ENCODE assay signal across 30 cellular contexts in the genomic region with DNA sequence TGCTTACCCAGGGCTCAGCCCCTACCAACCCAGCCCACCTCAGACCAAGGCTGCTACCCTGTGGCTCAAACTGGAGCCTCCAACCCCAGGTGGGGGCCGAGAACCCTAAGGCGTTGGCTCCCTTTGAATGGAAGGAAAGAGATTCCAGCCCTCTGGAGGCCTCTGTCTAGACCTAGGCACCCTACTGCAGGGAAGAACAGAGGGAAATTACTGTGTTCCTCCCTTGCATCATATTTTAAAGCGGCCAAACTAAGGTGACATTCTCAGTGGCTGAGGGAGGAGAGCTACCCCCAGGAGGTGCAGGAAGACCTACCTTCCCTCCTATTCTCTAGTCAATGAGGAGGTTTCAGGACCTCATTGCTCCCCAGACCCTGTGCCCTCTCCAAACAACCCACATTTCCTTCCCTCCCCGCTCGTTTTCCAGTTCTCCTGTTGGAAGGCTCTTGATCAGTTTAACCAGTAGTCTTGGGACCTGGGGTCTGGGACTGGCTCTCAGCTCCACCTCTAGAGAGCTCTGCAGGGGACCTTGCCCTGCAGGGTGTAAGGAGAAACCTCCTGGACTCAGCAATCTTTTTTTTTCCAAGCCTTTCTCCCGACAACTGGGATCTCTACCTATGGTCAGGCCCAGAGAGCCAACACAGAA. TPM values are rescaled to one million over a fixed set of nuclear protein-coding genes. Genes with fewer than 3 reads are reported as not detected.
DNase-seq lines count a peak whose midpoint lies in the region; ATAC-seq, FAIRE-seq and TF ChIP-seq lines count a peak whose summit lies in the region.
"Had no signal": no experiment of that assay in that cellular context is flagged by ENCODE, and none has a peak within 500 bp of the region (broad histone marks: within the 10 kb centered on the region; RNA-seq: fewer than 3 reads in every experiment).

No MANE protein-coding gene starts in this region.

- POLR2A ChIA-PET in IMR-90 (lab: Charles Lee; ENCODE audit: unreplicated experiment): no interaction called here
- POLR2A ChIA-PET in activated CD8-positive, alpha-beta T cell treated with anti-CD3 and anti-CD28 coated beads, Interleukin-2, amount 10 ng/mL, durations not matched to agents 7 days and 5 days (lab: Charles Lee): interaction anchor here (0.6 kb wide), 1 partner anchor 101 kb away, joined by 3 read pairs; no protein-coding TSS in a partner anchor

- H3K18ac ChIP-seq in IMR-90 (ENCODE audit: low read depth, low read length): no peak overlapping the region

- no CpG with 5 or more reads among the region's 6 CpGs for WGBS in IMR-90 (ENCODE audit: extremely low coverage in 2 of 2, insufficient read length in 1 of 2), 2 experiments

- no peak overlapping the region for H2BK120ac ChIP-seq in IMR-90 (ENCODE audit: low read depth, low read length)

- no peaks in the 10 kb centered on the region for H3K36me3 ChIP-seq in IMR-90 (ENCODE audit: control insufficient read depth, insufficient read depth, low read length)
- H3K36me3 ChIP-seq in colonic mucosa: no peaks in the 10 kb centered on the region
- H3K36me3 ChIP-seq: ascending aorta, left lung, spleen had no signal

- peak overlapping the region; percentile 86 for H3K27ac Mint-ChIP-seq in mesothelial cell of epicardium
- H3K27ac Mint-ChIP-seq in activated CD8-positive, alpha-beta T cell treated with anti-CD3 and anti-CD28 coated beads, Interleukin-2, amount 10 ng/mL, durations not matched to agents 7 days and 5 days: no peak overlapping the region
- H3K27ac Mint-ChIP-seq: activated naive CD8-positive, alpha-beta T cell treated with anti-CD3 and anti-CD28 coated beads for 36 hours; dendritic cell treated with granulocyte-macrophage colony-stimulating factor and Interleukin-4, amounts not matched to agents 40 ng/mL and 50 ng/mL, for 4 days had no signal

- H3K4me1 ChIP-seq in IMR-90 (ENCODE audit: control insufficient read depth, insufficient read depth, low read length) (no peaks in the 10 kb centered on the region; the same call in 1 of the 2 replicates), colonic mucosa (peaks cover 13% of the 10 kb centered on the region)

- H3K4me1 Mint-ChIP-seq in mesothelial cell of epicardium: peaks cover 70% of the 10 kb centered on the region
- peaks cover 37% of the 10 kb centered on the region for H3K4me1 Mint-ChIP-seq in activated CD8-positive, alpha-beta T cell treated with anti-CD3 and anti-CD28 coated beads, Interleukin-2, amount 10 ng/mL, durations not matched to agents 7 days and 5 days (ENCODE audit: low read depth)

- no peak overlapping the region for H3K4ac ChIP-seq in IMR-90 (ENCODE audit: low read depth, low read length)

- no peak overlapping the region for H4K91ac ChIP-seq in IMR-90 (ENCODE audit: insufficient read depth, low read depth, low read length)

- peak; percentile 37 for FAIRE-seq in urothelium cell line (lab: Jason Lieb, UNC)
- FAIRE-seq: D721Med, frontal cortex, GM12891, RCC 7860 had no signal

- H2BK15ac ChIP-seq in IMR-90 (ENCODE audit: low read depth, low read length): no peak overlapping the region

- H3K79me1 ChIP-seq in IMR-90 (ENCODE audit: low read depth in 1 of 2, low read length in 2 of 2): no peaks in the 10 kb centered on the region

- peaks cover 18% of the 10 kb centered on the region for H3K36me3 Mint-ChIP-seq in mesothelial cell of epicardium
- H3K36me3 Mint-ChIP-seq in activated CD8-positive, alpha-beta T cell treated with anti-CD3 and anti-CD28 coated beads, Interleukin-2, amount 10 ng/mL, durations not matched to agents 7 days and 5 days (ENCODE audit: low read depth): no peaks in the 10 kb centered on the region
- H3K36me3 Mint-ChIP-seq: activated naive CD8-positive, alpha-beta T cell treated with anti-CD3 and anti-CD28 coated beads for 36 hours; naive B cell had no signal

- H3K9ac ChIP-seq in IMR-90 (ENCODE audit: low read depth, low read length) (no peak overlapping the region), colonic mucosa (ENCODE audit: low read depth in 2 of 2, low read length in 2 of 2) (peak overlapping the region; percentile 51 to 74)

- H2AK5ac ChIP-seq in IMR-90 (ENCODE audit: low read depth, low read length): no peak overlapping the region

- intact Hi-C loops in IMR-90 (cut with micrococcal nuclease): no loop called here
- intact Hi-C loops in colonic mucosa (cut with DNase I): loop anchor here (10.0 kb wide), 1 partner anchor 476 kb away; no protein-coding TSS in a partner anchor

- H2BK5ac ChIP-seq in IMR-90 (ENCODE audit: low read depth, low read length, poor library complexity, severe bottlenecking): no peak overlapping the region

- peak overlapping the region; percentile 47 for H3K4me3 Mint-ChIP-seq in mesothelial cell of epicardium
- no peak overlapping the region for H3K4me3 Mint-ChIP-seq in activated CD8-positive, alpha-beta T cell treated with anti-CD3 and anti-CD28 coated beads, Interleukin-2, amount 10 ng/mL, durations not matched to agents 7 days and 5 days
- H3K4me3 Mint-ChIP-seq: activated naive CD8-positive, alpha-beta T cell treated with anti-CD3 and anti-CD28 coated beads for 36 hours; dendritic cell treated with granulocyte-macrophage colony-stimulating factor and Interleukin-4, amounts not matched to agents 40 ng/mL and 50 ng/mL, for 4 days had no signal

- H3K9me1 ChIP-seq in IMR-90 (ENCODE audit: insufficient read depth, low read length): no peaks in the 10 kb centered on the region; the same call in 1 of the 2 replicates

- H4K20me1 ChIP-seq in IMR-90 (ENCODE audit: insufficient read depth, low read length): peaks cover 13% of the 10 kb centered on the region; the same call in 1 of the 2 replicates

- TF ChIP-seq POLR2A in IMR-90 (IDR thresholded peaks at IDR 0.05; ENCODE audit: low read depth, low read length): no peak

- DNase-seq in IMR-90 (no peak), colonic mucosa (no peak), mesothelial cell of epicardium (ENCODE audit: low spot score in 2 of 2, unreplicated experiment in 2 of 2) (no peak), urothelium cell line (ENCODE audit: low spot score) (no peak), AML-193 (lab: John Stamatoyannopoulos, UW) (no peak)
- no peak for DNase-seq in activated CD8-positive, alpha-beta T cell treated with anti-CD3 and anti-CD28 coated beads, Interleukin-2, amount 10 ng/mL, durations not matched to agents 7 days and 5 days
- DNase-seq: activated CD4-positive, alpha-beta T cell treated with anti-CD3 and anti-CD28 coated beads, Interleukin-2, amount 50 U/mL, for 48 hours; activated naive CD8-positive, alpha-beta T cell treated with anti-CD3 and anti-CD28 coated beads for 36 hours; central memory CD4-positive, alpha-beta T cell; left lung; mesendoderm; naive B cell; NCI-H1105; NCI-H1930; NCI-H524 treated with DMSO at 0.1 percent for 48 hours; NK-92 treated with Interleukin-12 subunit alpha and Interleukin-12 subunit beta, amount 100 ng/mL, for 24 hours; SIG-M5; spleen; stimulated activated CD4-positive, alpha-beta T cell treated with anti-CD3 and anti-CD28 coated beads, Interleukin-2, amount 100 ng/mL, for 48 hours; SW 1271; trophoblast cell had no signal

- H3K23ac ChIP-seq in IMR-90 (ENCODE audit: low read depth, low read length): 0 out of 2 replicates have a peak overlapping the region, but pooled peaks have one; percentile 31

- peaks cover 75% of the 10 kb centered on the region for H3K27me3 Mint-ChIP-seq in mesothelial cell of epicardium (ENCODE audit: low read depth)
- H3K27me3 Mint-ChIP-seq in activated CD8-positive, alpha-beta T cell treated with anti-CD3 and anti-CD28 coated beads, Interleukin-2, amount 10 ng/mL, durations not matched to agents 7 days and 5 days (ENCODE audit: low read depth): peaks cover 84% of the 10 kb centered on the region

- H3K56ac ChIP-seq in IMR-90 (ENCODE audit: extremely low read depth, insufficient read depth, low read length): no peak overlapping the region

- no peak overlapping the region for H4K5ac ChIP-seq in IMR-90 (ENCODE audit: low read depth, low read length)

- no peaks in the 10 kb centered on the region for H3K9me3 Mint-ChIP-seq in mesothelial cell of epicardium
- H3K9me3 Mint-ChIP-seq in activated CD8-positive, alpha-beta T cell treated with anti-CD3 and anti-CD28 coated beads, Interleukin-2, amount 10 ng/mL, durations not matched to agents 7 days and 5 days (ENCODE audit: insufficient read depth): no peaks in the 10 kb centered on the region
- H3K9me3 Mint-ChIP-seq: activated naive CD8-positive, alpha-beta T cell treated with anti-CD3 and anti-CD28 coated beads for 36 hours; dendritic cell treated with granulocyte-macrophage colony-stimulating factor and Interleukin-4, amounts not matched to agents 40 ng/mL and 50 ng/mL, for 4 days; naive B cell had no signal

- H3K9me3 ChIP-seq in IMR-90 (ENCODE audit: control insufficient read depth, insufficient read depth, low read length): peaks cover 11% of the 10 kb centered on the region
- no peaks in the 10 kb centered on the region for H3K9me3 ChIP-seq in colonic mucosa
- H3K9me3 ChIP-seq: ascending aorta, left lung, spleen had no signal

- H3K27ac ChIP-seq in IMR-90 (ENCODE audit: insufficient read depth, low read length) (no peak overlapping the region), colonic mucosa (peak overlapping the region; percentile 62)
- H3K27ac ChIP-seq: ascending aorta, left lung, spleen had no signal

- no peak overlapping the region for H2AK9ac ChIP-seq in IMR-90 (replicated peaks; ENCODE audit: low read depth, low read length, poor library complexity)

- in situ Hi-C loops in IMR-90 (cut with MboI; ENCODE audit: low sequenced_read_pairs): loop anchor here (10.0 kb wide), 1 partner anchor 456 kb away; no protein-coding TSS in a partner anchor

- H2AFZ ChIP-seq in IMR-90 (replicated peaks; ENCODE audit: low read length, poor library complexity): no peak overlapping the region

- H3K4me3 ChIP-seq in IMR-90 (ENCODE audit: insufficient read depth, low read depth, low read length) (no peak overlapping the region), colonic mucosa (no peak overlapping the region)
- H3K4me3 ChIP-seq: ascending aorta, left lung, spleen had no signal

- CTCF ChIA-PET in IMR-90 (lab: Yijun Ruan, JAX): interaction anchor here (0.6 kb wide), 1 partner anchor 98 kb away, joined by 3 read pairs; no protein-coding TSS in a partner anchor
- CTCF ChIA-PET in activated CD8-positive, alpha-beta T cell treated with anti-CD3 and anti-CD28 coated beads, Interleukin-2, amount 10 ng/mL, durations not matched to agents 7 days and 5 days (lab: Charles Lee): interaction anchor here (3.6 kb wide), 1 partner anchor 15 kb away, joined by 19 read pairs; no protein-coding TSS in a partner anchor

- dilution Hi-C loops in IMR-90 (cut with HindIII; ENCODE audit: low sequenced_read_pairs, unreplicated experiment): no loop called here

- ATAC-seq in IMR-90 (ENCODE audit: low read depth) (no peak), HG03469 (IDR thresholded peaks at IDR 0.05; ENCODE audit: unreplicated experiment) (no peak)
- no peak for ATAC-seq in activated CD8-positive, alpha-beta T cell treated with anti-CD3 and anti-CD28 coated beads, Interleukin-2, amount 10 ng/mL, durations not matched to agents 7 days and 5 days
- ATAC-seq: left lung had no signal

- no TSS peak for BruUV-seq in IMR-90 (replicated peaks; lab: Mats Ljungman, UMichigan)

- TF ChIP-seq CTCF in IMR-90 (conservative IDR thresholded peaks at IDR 0.05; ENCODE audit: low read depth, low read length) (no peak), colonic mucosa (IDR thresholded peaks at IDR 0.05) (no peak), mesothelial cell of epicardium (IDR thresholded peaks at IDR 0.05; ENCODE audit: unreplicated experiment) (no peak)

- H3K14ac ChIP-seq in IMR-90 (replicated peaks; ENCODE audit: low read depth, low read length): no peak overlapping the region

- no peak for TF ChIP-seq RAD21 in IMR-90 (IDR thresholded peaks at IDR 0.05; ENCODE audit: low read length)

- no peak overlapping the region for H2BK20ac ChIP-seq in IMR-90 (ENCODE audit: low read depth, low read length)

- H3K27me3 ChIP-seq in IMR-90 (ENCODE audit: control insufficient read depth, insufficient read depth, low read length): peaks cover 97% of the 10 kb centered on the region
- peaks cover 47% of the 10 kb centered on the region for H3K27me3 ChIP-seq in colonic mucosa

- no peak overlapping the region for H4K8ac ChIP-seq in IMR-90 (ENCODE audit: low read depth in 2 of 2, low read length in 2 of 2)

- no peak overlapping the region for H3K4me2 ChIP-seq in IMR-90 (ENCODE audit: low read depth, low read length)

RNA-seq across cellular contexts. Expression of gene HOXB8, which starts 5.5 kb away (rescaled TPM):
- total RNA-seq in IMR-90 (2012; rRNA removed) (0.54 and 0.56 TPM in 2 replicates), colonic mucosa (1 to 10 TPM; 4.2 to 7.4 TPM), mesothelial cell of epicardium (75.7 to 82.4 TPM (median 78.8 TPM) in 3 replicates)
- polyA plus RNA-seq in IMR-90 (2012; rRNA removed): 5.3 and 6.2 TPM in 2 replicates
- polyA plus RNA-seq in IMR-90 (2012; cell fraction: cytosol; rRNA removed): 2.2 and 6.0 TPM in 2 replicates
- 3.2 and 4.6 TPM in 2 replicates for polyA plus RNA-seq in IMR-90 (2012; cell fraction: nucleus; rRNA removed; ENCODE audit: low replicate concordance)
- not detected for total RNA-seq in activated CD8-positive, alpha-beta T cell treated with anti-CD3 and anti-CD28 coated beads, Interleukin-2, amount 10 ng/mL, durations not matched to agents 7 days and 5 days
- total RNA-seq: activated naive CD8-positive, alpha-beta T cell treated with anti-CD3 and anti-CD28 coated beads for 36 hours; ascending aorta; frontal cortex; MCF 10A; osteocyte; spleen had no signal

RNA-seq across cellular contexts. Expression of gene HOXB9, which starts 5.5 kb away (rescaled TPM):
- total RNA-seq in IMR-90 (2012; rRNA removed): under 0.01 TPM in 1 of 2 replicates, not detected in the other
- polyA plus RNA-seq in IMR-90 (2012; rRNA removed): 0.05 and 0.07 TPM in 2 replicates
- 0.01 and 0.04 TPM in 2 replicates for polyA plus RNA-seq in IMR-90 (2012; cell fraction: cytosol; rRNA removed)
- 0.03 and 0.10 TPM in 2 replicates for polyA plus RNA-seq in IMR-90 (2012; cell fraction: nucleus; rRNA removed; ENCODE audit: low replicate concordance)
- total RNA-seq in colonic mucosa: 10 to 100 TPM; 37.1 to 73.9 TPM
- total RNA-seq in mesothelial cell of epicardium: 33.8 to 35.4 TPM (median 34.4 TPM) in 3 replicates
- total RNA-seq in activated CD8-positive, alpha-beta T cell treated with anti-CD3 and anti-CD28 coated beads, Interleukin-2, amount 10 ng/mL, durations not matched to agents 7 days and 5 days: under 1 TPM; 0.37 to 0.65 TPM
- total RNA-seq: ascending aorta, frontal cortex, left lung, osteocyte had no signal

RNA-seq across cellular contexts. Expression of gene HOXB7, which starts 9.8 kb away (rescaled TPM):
- total RNA-seq in IMR-90 (2012; rRNA removed) (1.8 and 3.3 TPM in 2 replicates), colonic mucosa (10 to 100 TPM; 25.9 to 31.4 TPM), mesothelial cell of epicardium (18.6 to 20.3 TPM (median 19.5 TPM) in 3 replicates)
- 6.7 and 7.5 TPM in 2 replicates for polyA plus RNA-seq in IMR-90 (2012; rRNA removed)
- 5.2 and 6.4 TPM in 2 replicates for polyA plus RNA-seq in IMR-90 (2012; cell fraction: cytosol; rRNA removed)
- 1.8 and 2.6 TPM in 2 replicates for polyA plus RNA-seq in IMR-90 (2012; cell fraction: nucleus; rRNA removed; ENCODE audit: low replicate concordance)
- total RNA-seq in activated CD8-positive, alpha-beta T cell treated with anti-CD3 and anti-CD28 coated beads, Interleukin-2, amount 10 ng/mL, durations not matched to agents 7 days and 5 days: under 1 TPM; 0.87 to 0.91 TPM
- total RNA-seq: frontal cortex, MCF 10A, osteocyte had no signal

RNA-seq across cellular contexts. Expression of gene HOXB6, which starts 15.8 kb away (rescaled TPM):
- 11.1 and 11.9 TPM in 2 replicates for total RNA-seq in IMR-90 (2012; rRNA removed)
- polyA plus RNA-seq in IMR-90 (2012; rRNA removed): 42.2 and 48.1 TPM in 2 replicates
- polyA plus RNA-seq in IMR-90 (2012; cell fraction: cytosol; rRNA removed): 66.4 and 75.0 TPM in 2 replicates
- 27.7 and 38.2 TPM in 2 replicates for polyA plus RNA-seq in IMR-90 (2012; cell fraction: nucleus; rRNA removed; ENCODE audit: low replicate concordance)
- 10 to 100 TPM; 30.0 to 71.0 TPM for total RNA-seq in colonic mucosa
- 56.4 to 63.1 TPM (median 59.7 TPM) in 3 replicates for total RNA-seq in mesothelial cell of epicardium
- not detected for total RNA-seq in activated CD8-positive, alpha-beta T cell treated with anti-CD3 and anti-CD28 coated beads, Interleukin-2, amount 10 ng/mL, durations not matched to agents 7 days and 5 days
- total RNA-seq: activated naive CD8-positive, alpha-beta T cell treated with anti-CD3 and anti-CD28 coated beads for 36 hours; frontal cortex; MCF 10A; osteocyte had no signal

RNA-seq across cellular contexts. Expression of gene HOXB5, which starts 27.0 kb away (rescaled TPM):
- 0.54 and 0.56 TPM in 2 replicates for total RNA-seq in IMR-90 (2012; rRNA removed)
- polyA plus RNA-seq in IMR-90 (2012; rRNA removed): 18.0 and 18.1 TPM in 2 replicates
- 19.7 and 32.7 TPM in 2 replicates for polyA plus RNA-seq in IMR-90 (2012; cell fraction: cytosol; rRNA removed)
- polyA plus RNA-seq in IMR-90 (2012; cell fraction: nucleus; rRNA removed; ENCODE audit: low replicate concordance): 13.4 and 16.5 TPM in 2 replicates
- total RNA-seq in colonic mucosa: 10 to 100 TPM; 11.0 to 22.7 TPM
- total RNA-seq in mesothelial cell of epicardium: 28.6 to 32.4 TPM (median 31.1 TPM) in 3 replicates
- not detected for total RNA-seq in activated CD8-positive, alpha-beta T cell treated with anti-CD3 and anti-CD28 coated beads, Interleukin-2, amount 10 ng/mL, durations not matched to agents 7 days and 5 days
- total RNA-seq: activated naive CD8-positive, alpha-beta T cell treated with anti-CD3 and anti-CD28 coated beads for 36 hours; frontal cortex; MCF 10A; osteocyte had no signal

Comparison
In these comparisons a context has a peak if more than half of its experiments do, and no peak if none do; other contexts are left out.
1. RNA of gene HOXB9, which starts 5.5 kb away (total RNA-seq): 37.1 to 73.9 TPM in colonic mucosa and 33.8 to 35.4 TPM in mesothelial cell of epicardium; 0.37 to 0.65 TPM in activated CD8-positive, alpha-beta T cell treated with anti-CD3 and anti-CD28 coated beads, Interleukin-2, amount 10 ng/mL, durations not matched to agents 7 days and 5 days and under 0.01 TPM in IMR-90; every median in the first group is over 10 times any median in the second.